14 cellular contexts compared by ENCODE assay signal in genomic region chr4:168685136-168685535, GRCh38.
A peak's percentile ranks its signal among the peaks of the same experiment; 100 is the strongest.
DNase-seq lines count a peak whose midpoint lies in the region; ATAC-seq and TF ChIP-seq lines count a peak whose summit lies in the region.
"Had no signal": no experiment of that assay in that cellular context is flagged by ENCODE, and none has a peak within 500 bp of the region (broad histone marks: within the 10 kb centered on the region; RNA-seq: fewer than 3 reads in every experiment).

No MANE protein-coding gene starts in this region.

- no peak overlapping the region for H3K4me3 Mint-ChIP-seq in H9

- no peak overlapping the region for H4K8ac ChIP-seq in H9 (replicated peaks; ENCODE audit: insufficient read length, low read depth, low read length)

- no peaks in the 10 kb centered on the region; the same call in 1 of the 2 replicates for H3K27me3 Mint-ChIP-seq in H9 (ENCODE audit: low read depth)

- no peak overlapping the region for H3K9ac ChIP-seq in subcutaneous abdominal adipose tissue (ENCODE audit: low read length in 5 of 5)
- no peak overlapping the region for H3K9ac ChIP-seq in H9 (ENCODE audit: extremely low read depth, insufficient read length, low read length)

- H3K79me2 ChIP-seq in H9 (ENCODE audit: insufficient read depth, low read length) = no peaks in the 10 kb centered on the region

- no peaks in the 10 kb centered on the region for H3K27me3 ChIP-seq in subcutaneous abdominal adipose tissue (ENCODE audit: control insufficient read depth in 5 of 5, insufficient read depth in 4 of 5, low read length in 5 of 5)
- peaks cover 0 to 6% (median 0%) of the 10 kb centered on the region in 45 donors for H3K27me3 ChIP-seq in dorsolateral prefrontal cortex
- H3K27me3 ChIP-seq in H9 (ENCODE audit: insufficient read depth, low read length) = no peaks in the 10 kb centered on the region
- H3K27me3 ChIP-seq: Peyer's patch had no signal

- no peak overlapping the region for H2BK15ac ChIP-seq in H9 (ENCODE audit: low read depth, low read length)

- WGBS in H9 (ENCODE audit: extremely low coverage, insufficient read length, low lambda C conversion rate) = no CpG with 5 or more reads among the region's 5 CpGs

- H2BK5ac ChIP-seq in H9 (ENCODE audit: insufficient read length, low read length) = no peak overlapping the region

- H3K27ac Mint-ChIP-seq in H9 = no peak overlapping the region

- no peaks in the 10 kb centered on the region for H3K79me1 ChIP-seq in H9 (ENCODE audit: insufficient read depth, low read depth, low read length, poor library complexity, severe bottlenecking)

- no peak overlapping the region for H3T11ph ChIP-seq in H9 (ENCODE audit: low read length)

- no peak overlapping the region for H2BK12ac ChIP-seq in H9 (ENCODE audit: insufficient read length, low read depth, low read length)

- peak overlapping the region; percentile 12 for H3K27ac ChIP-seq in subcutaneous abdominal adipose tissue (ENCODE audit: low read depth, low read length)
- H3K27ac ChIP-seq in dorsolateral prefrontal cortex = no peak overlapping the region
- H3K27ac ChIP-seq in H9 (ENCODE audit: insufficient read length, low read depth, low read length) = no peak overlapping the region
- H3K27ac ChIP-seq: Peyer's patch had no signal

- intact Hi-C loops in dorsolateral prefrontal cortex (cut with DNase I) = no loop called here

- H3K23ac ChIP-seq in H9 (ENCODE audit: insufficient read length, low read depth, low read length) = no peak overlapping the region

- H3K23me2 ChIP-seq in H9 (ENCODE audit: insufficient read length, low read depth, low read length, poor library complexity, severe bottlenecking) = no peaks in the 10 kb centered on the region

- H3K9me3 ChIP-seq in subcutaneous abdominal adipose tissue (ENCODE audit: control insufficient read depth in 5 of 5, low read length in 5 of 5) = no peaks in the 10 kb centered on the region
- H3K9me3 ChIP-seq in H9 (ENCODE audit: control insufficient read depth, low read depth, low read length) = no peaks in the 10 kb centered on the region
- H3K9me3 ChIP-seq: Peyer's patch had no signal

- peaks cover 5 to 10% of the 10 kb centered on the region in 2 experiments for H3K4me1 Mint-ChIP-seq in H9

- no peaks in the 10 kb centered on the region for H3K4me1 ChIP-seq in subcutaneous abdominal adipose tissue (ENCODE audit: control insufficient read depth in 5 of 5, insufficient read depth in 5 of 5, low read length in 5 of 5)
- no peaks in the 10 kb centered on the region for H3K4me1 ChIP-seq in H9 (ENCODE audit: insufficient read depth, low read length)
- H3K4me1 ChIP-seq: Peyer's patch had no signal

- no peak overlapping the region for H2BK20ac ChIP-seq in H9 (ENCODE audit: low read depth, low read length, poor library complexity, severe bottlenecking)

- no peak overlapping the region for H2AFZ ChIP-seq in H9 (ENCODE audit: low read length)

- H3K9me3 Mint-ChIP-seq in H9 = no peaks in the 10 kb centered on the region

- ATAC-seq in HG02870 (IDR thresholded peaks at IDR 0.05; ENCODE audit: unreplicated experiment) (peak; percentile 95), HG03575 (IDR thresholded peaks at IDR 0.05; ENCODE audit: extremely low read depth, insufficient number of reproducible peaks, low FRiP score, unreplicated experiment) (peak; percentile 74)
- ATAC-seq: sciatic nerve had no signal

- H3K36me3 Mint-ChIP-seq in H9 (ENCODE audit: insufficient read depth in 1 of 3, low read depth in 3 of 3) = no peaks in the 10 kb centered on the region

- H2BK120ac ChIP-seq in H9 (ENCODE audit: low read depth, low read length, poor library complexity, severe bottlenecking) = no peak overlapping the region

- H3K4ac ChIP-seq in H9 (ENCODE audit: low read depth, low read length) = no peak overlapping the region

- DNase-seq in SIG-M5 treated with dmso at 0.1 percent for 504 hours (lab: John Stamatoyannopoulos, UW; ENCODE audit: unreplicated experiment) (peak; percentile 20), SIG-M5 (lab: John Stamatoyannopoulos, UW) (no peak), dorsolateral prefrontal cortex (no peak), glomerular visceral epithelial cell (ENCODE audit: extremely low spot score) (no peak), H9 (no peak)
- DNase-seq: activated CD4-positive, CD25-positive, alpha-beta regulatory T cell; activated gamma-delta T cell; HCEC 1CT; NCI-H1048; Peyer's patch had no signal

- H3K4me2 ChIP-seq in H9 (ENCODE audit: insufficient read depth, insufficient read length, low read length) = no peak overlapping the region

- no peak overlapping the region for H3K18ac ChIP-seq in H9 (ENCODE audit: insufficient read length, low read depth, low read length)

- TF ChIP-seq CTCF in dorsolateral prefrontal cortex (IDR thresholded peaks at IDR 0.05 in 54 of 56, conservative IDR thresholded peaks at IDR 0.05 in 2 of 56; ENCODE audit: low read depth in 1 of 56, partially characterized antibody in 56 of 56) (no peak), H9 (conservative IDR thresholded peaks at IDR 0.05) (no peak)

- H3K4me3 ChIP-seq in subcutaneous abdominal adipose tissue (ENCODE audit: low read depth in 1 of 5, low read length in 5 of 5) = no peak overlapping the region
- H3K4me3 ChIP-seq in dorsolateral prefrontal cortex = no peak overlapping the region
- H3K4me3 ChIP-seq: Peyer's patch had no signal

- no peak overlapping the region for H4K5ac ChIP-seq in H9 (ENCODE audit: insufficient read length, low read depth, low read length)

- no peak overlapping the region for H3K14ac ChIP-seq in H9 (ENCODE audit: insufficient read depth, low read length)

- H3K56ac ChIP-seq in H9 (ENCODE audit: insufficient read length, low read depth, low read length) = no peak overlapping the region

- H4K91ac ChIP-seq in H9 (ENCODE audit: insufficient read length, low read depth, low read length) = no peak overlapping the region

- peaks cover 0 to 8% (median 0%) of the 10 kb centered on the region in 5 donors for H3K36me3 ChIP-seq in subcutaneous abdominal adipose tissue (ENCODE audit: control insufficient read depth in 5 of 5, insufficient read depth in 5 of 5, low read length in 5 of 5)
- H3K36me3 ChIP-seq: Peyer's patch had no signal

- H2AK5ac ChIP-seq in H9 (ENCODE audit: insufficient read length, low read length) = no peak overlapping the region

- no peaks in the 10 kb centered on the region for H4K20me1 ChIP-seq in H9 (ENCODE audit: control insufficient read depth, insufficient read depth, insufficient read length)
